Comparison of ENCODE assay signal across 15 cellular contexts in the genomic region with DNA sequence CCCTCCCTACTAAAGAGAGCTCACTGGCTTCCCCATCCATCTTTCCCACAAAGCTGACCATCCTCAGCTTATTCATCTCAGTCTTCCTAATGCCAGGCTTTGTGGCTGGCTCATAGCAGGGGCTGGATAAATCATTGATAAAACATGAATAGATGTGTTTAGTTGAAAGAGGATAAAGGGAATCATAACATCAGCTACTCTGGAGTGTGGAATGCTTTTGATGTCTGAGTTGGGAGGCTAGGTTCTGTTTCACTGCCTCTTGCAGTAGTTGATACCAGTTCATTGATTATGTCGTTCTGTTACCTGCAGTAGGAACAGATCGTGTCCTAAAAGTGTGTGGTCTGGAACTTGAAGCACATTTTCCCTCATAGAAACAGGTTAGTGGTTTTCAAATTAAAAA.
"Had no signal": no experiment of that assay in that cellular context is flagged by ENCODE, and none has a peak within 500 bp of the region (broad histone marks: within the 10 kb centered on the region; RNA-seq: fewer than 3 reads in every experiment).

No MANE protein-coding gene starts in this region.

- H3K9me3 ChIP-seq: suprapubic skin had no signal

- ATAC-seq: activated CD4-positive, CD25-positive, alpha-beta regulatory T cell treated with anti-CD3 and anti-CD28 coated beads, Interleukin-2, amount 50 U/mL, for 24 hours; sciatic nerve had no signal

- H3K4me3 Mint-ChIP-seq: activated naive CD8-positive, alpha-beta T cell treated with anti-CD3 and anti-CD28 coated beads, Interleukin-2, amount 10 ng/mL, durations not matched to agents 7 days and 5 days; T-helper 2 cell treated with Interferon-gamma antibody and Interleukin-4, amounts not matched to agents 5 μg/mL and 100 μg/mL, for 36 hours had no signal

- DNase-seq: activated CD4-positive, alpha-beta T cell treated with anti-CD3 and anti-CD28 coated beads, Interleukin-2, amount 50 U/mL, for 48 hours; activated gamma-delta T cell treated with Interleukin-2 at 50 U/mL for 16 hours; activated naive CD8-positive, alpha-beta T cell treated with anti-CD3 and anti-CD28 coated beads, Interleukin-2, amount 10 ng/mL, durations not matched to agents 7 days and 5 days; activated T-cell treated with anti-CD3 and anti-CD28 coated beads, Interleukin-2, amount 50 U/mL, for 48 hours; anterior cingulate cortex; kidney; midbrain; naive B cell; stimulated activated CD4-positive, alpha-beta T cell treated with anti-CD3 and anti-CD28 coated beads, Interleukin-12 subunit alpha, Interleukin-12 subunit beta, amount 100 ng/mL, for 4 hours; stimulated activated naive CD4-positive, alpha-beta T cell had no signal

- H3K27me3 ChIP-seq: suprapubic skin had no signal

- H3K36me3 ChIP-seq: suprapubic skin had no signal

- H3K27ac ChIP-seq: suprapubic skin had no signal

- H3K4me3 ChIP-seq: suprapubic skin had no signal

- H3K36me3 Mint-ChIP-seq: activated naive CD8-positive, alpha-beta T cell treated with anti-CD3 and anti-CD28 coated beads, Interleukin-2, amount 10 ng/mL, durations not matched to agents 7 days and 5 days; naive B cell had no signal

- H3K9me3 Mint-ChIP-seq: activated naive CD8-positive, alpha-beta T cell treated with anti-CD3 and anti-CD28 coated beads, Interleukin-2, amount 10 ng/mL, durations not matched to agents 7 days and 5 days; naive B cell; T-helper 2 cell treated with Interferon-gamma antibody and Interleukin-4, amounts not matched to agents 5 μg/mL and 100 μg/mL, for 36 hours had no signal

- H3K27ac Mint-ChIP-seq: activated naive CD8-positive, alpha-beta T cell treated with anti-CD3 and anti-CD28 coated beads, Interleukin-2, amount 10 ng/mL, durations not matched to agents 7 days and 5 days; naive B cell; progenitor cell of endocrine pancreas; T-helper 2 cell treated with Interferon-gamma antibody and Interleukin-4, amounts not matched to agents 5 μg/mL and 100 μg/mL, for 36 hours had no signal

- H3K27me3 Mint-ChIP-seq: progenitor cell of endocrine pancreas had no signal

- H3K4me1 ChIP-seq: suprapubic skin had no signal

- H3K4me1 Mint-ChIP-seq: naive B cell had no signal
